ENCODE assay signal across 19 cellular contexts in genomic region chr15:35309886-35310285, GRCh38.
DNase-seq lines count a peak whose midpoint lies in the region; ATAC-seq, FAIRE-seq and TF ChIP-seq lines count a peak whose summit lies in the region.
"Had no signal": no experiment of that assay in that cellular context is flagged by ENCODE, and none has a peak within 500 bp of the region (broad histone marks: within the 10 kb centered on the region; RNA-seq: fewer than 3 reads in every experiment).

No MANE protein-coding gene starts in this region.

- no peak overlapping the region for H3K4me2 ChIP-seq in astrocyte (ENCODE audit: low read length)
- no peak overlapping the region for H3K4me2 ChIP-seq in hepatocyte

- no peaks in the 10 kb centered on the region for H3K27me3 Mint-ChIP-seq in MCF 10A (ENCODE audit: insufficient read depth, unreplicated experiment)
- no peaks in the 10 kb centered on the region for H3K27me3 Mint-ChIP-seq in astrocyte (ENCODE audit: low read depth, unreplicated experiment)
- H3K27me3 Mint-ChIP-seq: activated naive CD8-positive, alpha-beta T cell treated with anti-CD3 and anti-CD28 coated beads for 36 hours; IgD-negative memory B cell had no signal

- no peaks in the 10 kb centered on the region for H3K27me3 ChIP-seq in breast epithelium
- H3K27me3 ChIP-seq in astrocyte (ENCODE audit: insufficient read depth, low read length) = no peaks in the 10 kb centered on the region
- H3K27me3 ChIP-seq in hepatocyte = no peaks in the 10 kb centered on the region
- H3K27me3 ChIP-seq in tibial artery = no peaks in the 10 kb centered on the region

- FAIRE-seq in astrocyte (lab: Jason Lieb, UNC) (peak; percentile 39), frontal cortex (lab: Jason Lieb, UNC) (no peak)
- FAIRE-seq: GM18507, keratinocyte had no signal

- H3K36me3 Mint-ChIP-seq in MCF 10A (ENCODE audit: insufficient read depth, unreplicated experiment) (no peaks in the 10 kb centered on the region), astrocyte (ENCODE audit: low read depth, unreplicated experiment) (no peaks in the 10 kb centered on the region)

- no peak overlapping the region for H3K9ac ChIP-seq in astrocyte (ENCODE audit: low read length)

- no peak for ATAC-seq in HG02884 (IDR thresholded peaks at IDR 0.05; ENCODE audit: unreplicated experiment)

- H3K27ac ChIP-seq in breast epithelium = no peak overlapping the region
- H3K27ac ChIP-seq in astrocyte (ENCODE audit: low read depth, low read length) = peak overlapping the region; percentile 20
- peak overlapping the region; percentile 42 for H3K27ac ChIP-seq in hepatocyte
- H3K27ac ChIP-seq in tibial artery = peak overlapping the region; percentile 6 to 58
- H3K27ac ChIP-seq: 22Rv1, skin epidermis had no signal

- H3K4me1 ChIP-seq in breast epithelium (no peaks in the 10 kb centered on the region), astrocyte (ENCODE audit: insufficient read depth, low read length) (peaks cover 21% of the 10 kb centered on the region), hepatocyte (ENCODE audit: insufficient read depth) (peaks cover 18% of the 10 kb centered on the region), tibial artery (peaks cover 0 to 57% (median 11%) of the 10 kb centered on the region in 4 donors)

- intact Hi-C loops in MCF 10A (cut with micrococcal nuclease) = no loop called here
- intact Hi-C loops in breast epithelium (cut with DNase I; ENCODE audit: low total_unique reads) = no loop called here
- intact Hi-C loops in tibial artery (cut with DNase I; ENCODE audit: low total_unique reads) = no loop called here

- H3K9me2 ChIP-seq in hepatocyte (replicated peaks; ENCODE audit: insufficient read depth) = no peaks in the 10 kb centered on the region

- CTCF ChIA-PET in MCF 10A (lab: Yijun Ruan, JAX) = interaction anchor here (0.5 kb wide), 1 partner anchor 32 kb away, joined by 3 read pairs; no protein-coding TSS in a partner anchor

- H4K20me1 ChIP-seq in astrocyte (ENCODE audit: insufficient read depth, low read length) (no peaks in the 10 kb centered on the region), hepatocyte (ENCODE audit: insufficient read depth, poor library complexity, severe bottlenecking) (no peaks in the 10 kb centered on the region)

- no peak overlapping the region for H3K4me3 Mint-ChIP-seq in MCF 10A (ENCODE audit: unreplicated experiment)
- H3K4me3 Mint-ChIP-seq in astrocyte (ENCODE audit: unreplicated experiment) = peak overlapping the region; percentile 64
- H3K4me3 Mint-ChIP-seq: activated naive CD8-positive, alpha-beta T cell treated with anti-CD3 and anti-CD28 coated beads for 36 hours; IgD-negative memory B cell had no signal

- no peak for TF ChIP-seq POLR2A in breast epithelium (IDR thresholded peaks at IDR 0.05)

- H3K9me3 ChIP-seq in breast epithelium (no peaks in the 10 kb centered on the region), astrocyte (ENCODE audit: insufficient read depth, low read depth, low read length) (no peaks in the 10 kb centered on the region), hepatocyte (ENCODE audit: low read depth) (no peaks in the 10 kb centered on the region), tibial artery (no peaks in the 10 kb centered on the region)

- POLR2A ChIA-PET in MCF 10A (lab: Yijun Ruan, JAX) = interaction anchor here (0.9 kb wide), 1 partner anchor 325 kb away, joined by 3 read pairs; no protein-coding TSS in a partner anchor

- WGBS in hepatocyte (ENCODE audit: low lambda C conversion rate, missing lambda C conversion rate) = 85% methylated on average over 3 of the region's 3 CpGs

- H3K36me3 ChIP-seq in breast epithelium (no peaks in the 10 kb centered on the region), astrocyte (ENCODE audit: insufficient read depth, low read length) (no peaks in the 10 kb centered on the region), hepatocyte (replicated peaks; ENCODE audit: insufficient read depth, low read depth) (no peaks in the 10 kb centered on the region), tibial artery (no peaks in the 10 kb centered on the region)

- H3K27ac Mint-ChIP-seq in MCF 10A (ENCODE audit: low read depth, unreplicated experiment) (peak overlapping the region; percentile 7), astrocyte (ENCODE audit: unreplicated experiment) (no peak overlapping the region)
- H3K27ac Mint-ChIP-seq: activated naive CD8-positive, alpha-beta T cell treated with anti-CD3 and anti-CD28 coated beads for 36 hours; IgD-negative memory B cell had no signal

- peaks cover 43% of the 10 kb centered on the region for H3K4me1 Mint-ChIP-seq in MCF 10A (ENCODE audit: insufficient read depth, unreplicated experiment)
- H3K4me1 Mint-ChIP-seq in astrocyte (ENCODE audit: low read depth, unreplicated experiment) = peaks cover 38% of the 10 kb centered on the region
- H3K4me1 Mint-ChIP-seq: activated naive CD8-positive, alpha-beta T cell treated with anti-CD3 and anti-CD28 coated beads for 36 hours had no signal

- H3K79me2 ChIP-seq in astrocyte (ENCODE audit: insufficient read depth, low read length) = no peaks in the 10 kb centered on the region
- no peaks in the 10 kb centered on the region for H3K79me2 ChIP-seq in hepatocyte

- no peak for TF ChIP-seq CTCF in MCF 10A (IDR thresholded peaks at IDR 0.05; ENCODE audit: unreplicated experiment)
- no peak for TF ChIP-seq CTCF in breast epithelium (IDR thresholded peaks at IDR 0.05)
- TF ChIP-seq CTCF in astrocyte (IDR thresholded peaks at IDR 0.05; ENCODE audit: insufficient read depth, low read depth, low read length) = no peak
- TF ChIP-seq CTCF in hepatocyte (IDR thresholded peaks at IDR 0.05; ENCODE audit: poor library complexity) = no peak
- no peak for TF ChIP-seq CTCF in tibial artery (IDR thresholded peaks at IDR 0.05)

- DNase-seq in MCF 10A (ENCODE audit: unreplicated experiment) = no peak
- DNase-seq in breast epithelium (ENCODE audit: low spot score in 2 of 2) = no peak
- DNase-seq in astrocyte (ENCODE audit: low read depth) = peak; percentile 65
- no peak for DNase-seq in hepatocyte (ENCODE audit: low spot score)
- no peak for DNase-seq in tibial artery
- DNase-seq in frontal cortex (ENCODE audit: low spot score in 2 of 2) = no peak
- DNase-seq in NCI-H1105 treated with DMSO at 0.1 percent for 48 hours (lab: John Stamatoyannopoulos, UW) = no peak
- DNase-seq: activated naive CD8-positive, alpha-beta T cell treated with anti-CD3 and anti-CD28 coated beads for 36 hours; activated T-cell treated with anti-CD3 and anti-CD28 coated beads for 4 hours; C1 segment of cervical spinal cord; DMS 273 treated with DMSO at 0.1 percent for 48 hours; midbrain; MV-4-11 had no signal

- H3K4me3 ChIP-seq in breast epithelium = no peak overlapping the region
- no peak overlapping the region for H3K4me3 ChIP-seq in astrocyte (ENCODE audit: insufficient read depth, low read depth, low read length)
- no peak overlapping the region for H3K4me3 ChIP-seq in hepatocyte
- H3K4me3 ChIP-seq in tibial artery = no peak overlapping the region
- H3K4me3 ChIP-seq: skin epidermis had no signal

- BruUV-seq in MCF 10A (replicated peaks; lab: Mats Ljungman, UMichigan) = no TSS peak

- H3K9me3 Mint-ChIP-seq in MCF 10A (ENCODE audit: unreplicated experiment) = no peaks in the 10 kb centered on the region
- peaks cover 1% of the 10 kb centered on the region for H3K9me3 Mint-ChIP-seq in astrocyte (ENCODE audit: unreplicated experiment)
- H3K9me3 Mint-ChIP-seq: activated naive CD8-positive, alpha-beta T cell treated with anti-CD3 and anti-CD28 coated beads for 36 hours; IgD-negative memory B cell had no signal

- no peak overlapping the region for H2AFZ ChIP-seq in astrocyte (ENCODE audit: low read depth, low read length)
- no peak overlapping the region for H2AFZ ChIP-seq in hepatocyte

Comparison
In these comparisons a context has a peak if more than half of its experiments do, and no peak if none do; other contexts are left out.
1. H3K27ac ChIP-seq: peak in astrocyte (single experiment), hepatocyte (single experiment) and tibial artery (2 of 2); none in breast epithelium (0 of 2).